ENCODE assay signal across 5 cellular contexts in genomic region chr11:71628943-71629342, GRCh38. TPM values are rescaled to one million over a fixed set of nuclear protein-coding genes. Genes with fewer than 3 reads are reported as not detected.
"Had no signal": no experiment of that assay in that cellular context is flagged by ENCODE, and none has a peak within 500 bp of the region (broad histone marks: within the 10 kb centered on the region; RNA-seq: fewer than 3 reads in every experiment).

No MANE protein-coding gene starts in this region.

RNA-seq across cellular contexts. Expression of gene KRTAP5-11, which starts 46.3 kb away (rescaled TPM):
- total RNA-seq: HepG2, HT-29, HT1080, IMR-90, K562 had no signal
